Comparison of ENCODE assay signal across 16 cellular contexts in genomic region chr12:7856516-7856915, GRCh38. TPM values are rescaled to one million over a fixed set of nuclear protein-coding genes. Genes with fewer than 3 reads are reported as not detected.
DNase-seq lines count a peak whose midpoint lies in the region; ATAC-seq, FAIRE-seq and TF ChIP-seq lines count a peak whose summit lies in the region.
"Had no signal": no experiment of that assay in that cellular context is flagged by ENCODE, and none has a peak within 500 bp of the region (broad histone marks: within the 10 kb centered on the region; RNA-seq: fewer than 3 reads in every experiment).

No MANE protein-coding gene starts in this region.

- H3K27ac ChIP-seq in IMR-90 (ENCODE audit: insufficient read depth, low read length) (no peak overlapping the region), H1 (ENCODE audit: low read depth, low read length) (no peak overlapping the region), osteoblast (ENCODE audit: low read depth, low read length) (no peak overlapping the region)
- H3K27ac ChIP-seq: SK-N-MC had no signal

- H2BK120ac ChIP-seq in IMR-90 (ENCODE audit: low read depth, low read length): no peak overlapping the region
- H2BK120ac ChIP-seq in H1 (replicated peaks; ENCODE audit: low read depth, low read length): no peak overlapping the region

- ATAC-seq in IMR-90 (ENCODE audit: low read depth): no peak
- ATAC-seq: K562 had no signal

- no TSS peak for BruUV-seq in IMR-90 (replicated peaks; lab: Mats Ljungman, UMichigan)

- no peak for FAIRE-seq in H1 (lab: Jason Lieb, UNC)
- FAIRE-seq: K562 had no signal

- H2BK5ac ChIP-seq in IMR-90 (ENCODE audit: low read depth, low read length, poor library complexity, severe bottlenecking): no peak overlapping the region
- H2BK5ac ChIP-seq in H1 (ENCODE audit: low read depth, low read length): no peak overlapping the region

- TF ChIP-seq EP300 in H1 (IDR thresholded peaks at IDR 0.05; ENCODE audit: borderline replicate concordance in 1 of 2, low read depth in 2 of 2, low read length in 2 of 2): no peak

- no peak overlapping the region for H3K14ac ChIP-seq in IMR-90 (replicated peaks; ENCODE audit: low read depth, low read length)
- no peak overlapping the region for H3K14ac ChIP-seq in H1 (ENCODE audit: insufficient read length)

- intact Hi-C loops in IMR-90 (cut with micrococcal nuclease): no loop called here

- no peak overlapping the region for H2AK9ac ChIP-seq in IMR-90 (replicated peaks; ENCODE audit: low read depth, low read length, poor library complexity)

- H3K9me1 ChIP-seq in IMR-90 (ENCODE audit: insufficient read depth, low read length): no peaks in the 10 kb centered on the region

- H2AK5ac ChIP-seq in IMR-90 (ENCODE audit: low read depth, low read length) (no peak overlapping the region), H1 (ENCODE audit: low read depth, low read length) (no peak overlapping the region)

- H3K56ac ChIP-seq in IMR-90 (ENCODE audit: extremely low read depth, insufficient read depth, low read length) (no peak overlapping the region), H1 (replicated peaks; ENCODE audit: insufficient read length, low read depth, low read length) (no peak overlapping the region)

- H2BK20ac ChIP-seq in IMR-90 (ENCODE audit: low read depth, low read length): no peak overlapping the region
- peak overlapping the region; percentile 1; the same call in 1 of the 2 replicates for H2BK20ac ChIP-seq in H1 (ENCODE audit: low read length)

- POLR2A ChIA-PET in IMR-90 (lab: Charles Lee; ENCODE audit: unreplicated experiment): no interaction called here
- POLR2A ChIA-PET in H1 (lab: Charles Lee; ENCODE audit: partially characterized antibody): interaction anchor here (1.1 kb wide), 1 partner anchor 43 kb away, joined by 3 read pairs; no protein-coding TSS in a partner anchor

- CTCF ChIA-PET in IMR-90 (lab: Yijun Ruan, JAX) (no interaction called here), H1 (lab: Charles Lee; ENCODE audit: partially characterized antibody) (interaction anchor here (1.1 to 10.0 kb wide), 6 partner anchors 12 to 222 kb away, joined by 4 to 67 read pairs (median 4); partner anchors contain the start of gene SLC2A3)

- no CpG with 5 or more reads among the region's 6 CpGs for WGBS in IMR-90 (ENCODE audit: extremely low coverage in 2 of 2, insufficient read length in 1 of 2), 2 experiments
- 95% methylated on average over 6 of the region's 6 CpGs; no CpG with 5 or more reads in 1 of the 2 experiments for WGBS in H1 (ENCODE audit: extremely low coverage in 1 of 2, insufficient coverage in 1 of 2, insufficient read length in 1 of 2, insufficient replicate concordance in 2 of 2, low coverage in 1 of 2, low lambda C conversion rate in 2 of 2, missing lambda C conversion rate in 1 of 2), 2 experiments

- H4K20me1 ChIP-seq in IMR-90 (ENCODE audit: insufficient read depth, low read length): peaks cover 7% of the 10 kb centered on the region; the same call in 1 of the 2 replicates
- no peaks in the 10 kb centered on the region for H4K20me1 ChIP-seq in H1 (replicated peaks in 1 of 2; ENCODE audit: control insufficient read depth in 1 of 2, insufficient read depth in 2 of 2, low read length in 2 of 2)
- H4K20me1 ChIP-seq in osteoblast (ENCODE audit: insufficient read depth, low read length): no peaks in the 10 kb centered on the region

- H3K4me2 ChIP-seq in IMR-90 (ENCODE audit: low read depth, low read length): no peak overlapping the region
- H3K4me2 ChIP-seq in H1 (ENCODE audit: insufficient read depth in 1 of 2, low read depth in 2 of 2, low read length in 2 of 2): no peak overlapping the region
- H3K4me2 ChIP-seq in osteoblast (ENCODE audit: insufficient read depth, low read length): no peak overlapping the region

- no peak for TF ChIP-seq CTCF in IMR-90 (conservative IDR thresholded peaks at IDR 0.05; ENCODE audit: low read depth, low read length)
- TF ChIP-seq CTCF in H1 (IDR thresholded peaks at IDR 0.05; ENCODE audit: control extremely low read depth in 1 of 3, insufficient read depth in 1 of 3, low read depth in 1 of 3, low read length in 3 of 3): no peak
- TF ChIP-seq CTCF in osteoblast (IDR thresholded peaks at IDR 0.05; ENCODE audit: extremely low read depth, low read depth, low read length): no peak
- no peak for TF ChIP-seq CTCF in GM13976 (IDR thresholded peaks at IDR 0.05; ENCODE audit: borderline replicate concordance, control extremely low read depth, extremely low read depth, insufficient read depth, missing control alignments)

- H2BK15ac ChIP-seq in IMR-90 (ENCODE audit: low read depth, low read length): no peak overlapping the region
- H2BK15ac ChIP-seq in H1 (ENCODE audit: low read length): 0 out of 2 replicates have a peak overlapping the region, but pooled peaks have one; percentile 63

- H3K36me3 ChIP-seq in IMR-90 (ENCODE audit: control insufficient read depth, insufficient read depth, low read length) (no peaks in the 10 kb centered on the region), H1 (ENCODE audit: control insufficient read depth in 2 of 4, insufficient read depth in 4 of 4, low read length in 3 of 4) (no peaks in the 10 kb centered on the region), osteoblast (ENCODE audit: insufficient read depth, low read length) (no peaks in the 10 kb centered on the region)
- H3K36me3 ChIP-seq: BE2C had no signal

- peak; percentile 16 for DNase-seq in Daoy (ENCODE audit: low read depth)
- DNase-seq in IMR-90: peak; percentile 31
- DNase-seq in H1 (ENCODE audit: low read depth in 1 of 2, low spot score in 2 of 2): no peak
- peak; percentile 78 for DNase-seq in osteoblast (ENCODE audit: insufficient read length, low spot score, missing footprints)
- DNase-seq in NCI-H524 treated with DMSO at 0.1 percent for 48 hours (lab: John Stamatoyannopoulos, UW): no peak
- DNase-seq in activated CD4-positive, alpha-beta T cell treated with anti-CD3 and anti-CD28 coated beads, Interleukin-2, amount 50 U/mL, for 1 hour: no peak
- DNase-seq in iPS-NIHi11 (ENCODE audit: low spot score): no peak
- DNase-seq in GM13976 (ENCODE audit: low spot score): no peak
- DNase-seq: ACHN; BE2C; CD8-positive, alpha-beta memory T cell; HCEC 1CT; NCI-H1092 treated with DMSO at 0.1 percent for 48 hours; NCI-H1694 treated with DMSO at 0.1 percent for 48 hours had no signal

- TF ChIP-seq POLR2A in IMR-90 (IDR thresholded peaks at IDR 0.05; ENCODE audit: low read depth, low read length) (no peak), H1 (IDR thresholded peaks at IDR 0.05; ENCODE audit: control extremely low read depth in 1 of 2, low read depth in 2 of 2, low read length in 2 of 2) (no peak)

- H4K5ac ChIP-seq in IMR-90 (ENCODE audit: low read depth, low read length) (no peak overlapping the region), H1 (ENCODE audit: insufficient read length, low read depth, low read length) (no peak overlapping the region)

- H3K23me2 ChIP-seq in H1 (ENCODE audit: low read depth, low read length): no peaks in the 10 kb centered on the region

- H3K4me3 ChIP-seq in IMR-90 (ENCODE audit: insufficient read depth, low read depth, low read length) (no peak overlapping the region), H1 (ENCODE audit: extremely low read depth in 1 of 4, insufficient read depth in 2 of 4, low read depth in 3 of 4, low read length in 4 of 4) (no peak overlapping the region), osteoblast (ENCODE audit: insufficient read depth, low read length) (no peak overlapping the region)
- H3K4me3 ChIP-seq: K562, SK-N-MC had no signal

- H4K8ac ChIP-seq in IMR-90 (ENCODE audit: low read depth in 2 of 2, low read length in 2 of 2): no peak overlapping the region
- H4K8ac ChIP-seq in H1 (ENCODE audit: extremely low read depth, insufficient read depth, low read length): no peak overlapping the region

- H2BK12ac ChIP-seq in H1 (ENCODE audit: low read depth, low read length): no peak overlapping the region

- no peak overlapping the region for H3K23ac ChIP-seq in IMR-90 (ENCODE audit: low read depth, low read length)
- H3K23ac ChIP-seq in H1 (ENCODE audit: insufficient read length): no peak overlapping the region

- H3K27me3 ChIP-seq in IMR-90 (ENCODE audit: control insufficient read depth, insufficient read depth, low read length) (no peaks in the 10 kb centered on the region), H1 (replicated peaks in 1 of 4; ENCODE audit: control insufficient read depth in 3 of 4, extremely low read depth in 1 of 4, insufficient read depth in 3 of 4, low read length in 3 of 4) (no peaks in the 10 kb centered on the region), osteoblast (ENCODE audit: insufficient read depth, low read length) (no peaks in the 10 kb centered on the region)

- dilution Hi-C loops in IMR-90 (cut with HindIII; ENCODE audit: low sequenced_read_pairs, unreplicated experiment): no loop called here

- no peak for TF ChIP-seq RAD21 in IMR-90 (IDR thresholded peaks at IDR 0.05; ENCODE audit: low read length)
- TF ChIP-seq RAD21 in H1 (IDR thresholded peaks at IDR 0.05 in 1 of 2, conservative IDR thresholded peaks at IDR 0.05 in 1 of 2; ENCODE audit: low read depth in 2 of 2, low read length in 2 of 2): no peak

- in situ Hi-C loops in IMR-90 (cut with MboI; ENCODE audit: low sequenced_read_pairs): loop anchor here (10.0 kb wide), 1 partner anchor 138 kb away; no protein-coding TSS in a partner anchor
- in situ Hi-C loops in GM13976 (cut with MboI; ENCODE audit: low sequenced_read_pairs, unreplicated experiment): loop anchor here (10.0 kb wide), 1 partner anchor 138 kb away; no protein-coding TSS in a partner anchor

- H2AFZ ChIP-seq in IMR-90 (replicated peaks; ENCODE audit: low read length, poor library complexity) (no peak overlapping the region), H1 (ENCODE audit: low read length) (no peak overlapping the region), osteoblast (ENCODE audit: low read length) (no peak overlapping the region)

- H3K4me1 ChIP-seq in IMR-90 (ENCODE audit: control insufficient read depth, insufficient read depth, low read length) (peaks cover 3% of the 10 kb centered on the region), H1 (replicated peaks in 1 of 4; ENCODE audit: control insufficient read depth in 3 of 4, insufficient read depth in 4 of 4, low read length in 3 of 4) (peaks cover 0 to 13% (median 3%) of the 10 kb centered on the region in 4 experiments; a peak in 3 of 7 replicates), osteoblast (ENCODE audit: insufficient read depth, low read length) (peaks cover 28% of the 10 kb centered on the region)
- H3K4me1 ChIP-seq: BE2C had no signal

- H3K9me3 ChIP-seq in IMR-90 (ENCODE audit: control insufficient read depth, insufficient read depth, low read length) (no peaks in the 10 kb centered on the region), H1 (ENCODE audit: insufficient read depth in 2 of 2, low read depth in 1 of 2, low read length in 1 of 2) (no peaks in the 10 kb centered on the region), osteoblast (ENCODE audit: low read depth, low read length) (no peaks in the 10 kb centered on the region)
- H3K9me3 ChIP-seq: BE2C had no signal

- no peaks in the 10 kb centered on the region for H3K79me1 ChIP-seq in IMR-90 (ENCODE audit: low read depth in 1 of 2, low read length in 2 of 2)
- H3K79me1 ChIP-seq in H1 (ENCODE audit: low read depth, low read length): no peaks in the 10 kb centered on the region

- H3K9ac ChIP-seq in IMR-90 (ENCODE audit: low read depth, low read length) (no peak overlapping the region), H1 (replicated peaks in 1 of 4; ENCODE audit: extremely low read depth in 1 of 4, low read depth in 3 of 4, low read length in 3 of 4) (no peak overlapping the region)

- H4K91ac ChIP-seq in IMR-90 (ENCODE audit: insufficient read depth, low read depth, low read length): no peak overlapping the region
- no peak overlapping the region for H4K91ac ChIP-seq in H1 (replicated peaks; ENCODE audit: insufficient read length, low read length)

- H3K4ac ChIP-seq in IMR-90 (ENCODE audit: low read depth, low read length): no peak overlapping the region
- no peak overlapping the region for H3K4ac ChIP-seq in H1 (replicated peaks; ENCODE audit: insufficient read length, low read depth, low read length)

- no peak overlapping the region for H3K18ac ChIP-seq in IMR-90 (ENCODE audit: low read depth, low read length)
- no peak overlapping the region for H3K18ac ChIP-seq in H1 (ENCODE audit: extremely low read depth, low read length)

- H3K79me2 ChIP-seq in H1 (ENCODE audit: control insufficient read depth in 1 of 2, insufficient read depth in 2 of 2, low read length in 2 of 2) (no peaks in the 10 kb centered on the region), osteoblast (ENCODE audit: insufficient read depth, low read length) (no peaks in the 10 kb centered on the region)

RNA-seq across cellular contexts. Expression of gene SLC2A14, which starts 16.2 kb away (rescaled TPM):
- total RNA-seq in Daoy (2014; rRNA removed; shearing (Covaris generic)): not detected in 2 replicates
- under 0.01 TPM in 1 of 2 replicates, not detected in the other for total RNA-seq in IMR-90 (2012; rRNA removed)
- polyA plus RNA-seq in IMR-90 (2012; rRNA removed): 0.05 and 0.07 TPM in 2 replicates
- polyA plus RNA-seq in IMR-90 (2012; cell fraction: cytosol; rRNA removed): 0.05 TPM in 1 of 2 replicates, not detected in the other
- polyA plus RNA-seq in IMR-90 (2012; cell fraction: nucleus; rRNA removed; ENCODE audit: low replicate concordance): 0.10 and 0.30 TPM in 2 replicates
- total RNA-seq in H1 (2021; fragmentation: NEBNext Ultra II Directional; extraction: Animal tissue kit (Norgen Biotek cat#: 25700)): 18.2 and 19.3 TPM in 2 replicates
- 10.1 and 11.1 TPM in 2 replicates for polyA plus RNA-seq in H1 (2011; rRNA removed)
- polyA plus RNA-seq in H1 (2011; cell fraction: cytosol; rRNA removed): 10.7 TPM
- polyA plus RNA-seq in H1 (2011; cell fraction: nucleus; rRNA removed): 6.0 TPM
- polyA plus RNA-seq in H1 (2012, experiment 1 of 2): 9.0 to 20.2 TPM (median 14.2 TPM) in 4 replicates
- polyA plus RNA-seq in H1 (2012, experiment 2 of 2): 6.3 TPM
- 9.7 TPM for polyA plus RNA-seq in H1 (2013, experiment 1 of 2)
- polyA plus RNA-seq in H1 (2013, experiment 2 of 2): 8.7 TPM
- 10.8 and 15.7 TPM in 2 replicates for polyA minus RNA-seq in H1 (2011; rRNA and poly(A)+ RNA removed)
- polyA minus RNA-seq in H1 (2011; cell fraction: cytosol; rRNA and poly(A)+ RNA removed): 15.4 TPM
- polyA minus RNA-seq in H1 (2011; cell fraction: nucleus; rRNA and poly(A)+ RNA removed): 4.7 TPM
- total RNA-seq in osteoblast: under 0.01 TPM in 1 of 2 replicates, not detected in the other
- polyA plus RNA-seq: CD8-positive, alpha-beta memory T cell had no signal

Comparison
In these comparisons a context has a peak if more than half of its experiments do, and no peak if none do; other contexts are left out.
1. DNase-seq: peak in Daoy (single experiment), IMR-90 (single experiment) and osteoblast (single experiment); none in H1 (0 of 2), NCI-H524 treated with DMSO at 0.1 percent for 48 hours (single experiment), activated CD4-positive, alpha-beta T cell treated with anti-CD3 and anti-CD28 coated beads, Interleukin-2, amount 50 U/mL, for 1 hour (single experiment), iPS-NIHi11 (single experiment) and GM13976 (single experiment).
2. RNA of gene SLC2A14, which starts 16.2 kb away (total RNA-seq): 18.2 to 19.3 TPM in H1; not detected in Daoy, under 0.01 TPM in IMR-90 and under 0.01 TPM in osteoblast; every median in the first group is over 10 times any median in the second.